2 cellular contexts compared by ENCODE assay signal in the genomic region with DNA sequence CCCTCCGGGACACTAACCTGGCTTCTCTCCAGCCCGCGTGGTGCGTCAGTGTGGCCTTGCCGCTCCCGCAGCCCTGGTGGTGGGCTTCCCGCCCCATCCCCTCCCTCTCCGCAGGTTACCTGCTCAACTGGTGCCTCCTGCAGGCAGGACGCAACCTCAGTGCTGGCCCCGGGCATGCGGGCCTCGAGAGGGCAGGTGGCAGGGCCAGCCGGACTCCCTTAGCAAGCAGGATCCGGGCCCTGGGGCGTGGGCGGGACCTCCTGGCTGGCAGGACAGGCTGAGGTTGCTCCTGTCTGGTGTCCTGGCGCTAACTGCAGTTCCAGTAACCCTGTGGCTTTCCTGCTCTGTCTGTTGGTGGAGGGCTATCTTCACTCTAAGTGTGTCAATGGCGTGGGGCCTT.
TF ChIP-seq lines count a peak whose summit lies in the region.

No MANE protein-coding gene starts in this region.

TF ChIP-seq in GM23338, 12 proteins besides CTCF, POLR2A, EP300 and RAD21 (continues in another document):
- TF ChIP-seq JUNB (IDR thresholded peaks at IDR 0.05; ENCODE audit: unreplicated experiment) (no peak), CREB1 (CRISPR knock-in tag; IDR thresholded peaks at IDR 0.05; ENCODE audit: low read depth) (no peak), EZH2 (IDR thresholded peaks at IDR 0.05; ENCODE audit: low read depth, unreplicated experiment) (no peak), NANOG (IDR thresholded peaks at IDR 0.05; ENCODE audit: borderline replicate concordance) (no peak), ZNF114 (CRISPR knock-in tag; IDR thresholded peaks at IDR 0.05) (no peak), ZNF331 (CRISPR knock-in tag; IDR thresholded peaks at IDR 0.05; ENCODE audit: low read depth) (no peak), STAT1 (IDR thresholded peaks at IDR 0.05; ENCODE audit: unreplicated experiment) (no peak)
- TF ChIP-seq, protein P1, sequence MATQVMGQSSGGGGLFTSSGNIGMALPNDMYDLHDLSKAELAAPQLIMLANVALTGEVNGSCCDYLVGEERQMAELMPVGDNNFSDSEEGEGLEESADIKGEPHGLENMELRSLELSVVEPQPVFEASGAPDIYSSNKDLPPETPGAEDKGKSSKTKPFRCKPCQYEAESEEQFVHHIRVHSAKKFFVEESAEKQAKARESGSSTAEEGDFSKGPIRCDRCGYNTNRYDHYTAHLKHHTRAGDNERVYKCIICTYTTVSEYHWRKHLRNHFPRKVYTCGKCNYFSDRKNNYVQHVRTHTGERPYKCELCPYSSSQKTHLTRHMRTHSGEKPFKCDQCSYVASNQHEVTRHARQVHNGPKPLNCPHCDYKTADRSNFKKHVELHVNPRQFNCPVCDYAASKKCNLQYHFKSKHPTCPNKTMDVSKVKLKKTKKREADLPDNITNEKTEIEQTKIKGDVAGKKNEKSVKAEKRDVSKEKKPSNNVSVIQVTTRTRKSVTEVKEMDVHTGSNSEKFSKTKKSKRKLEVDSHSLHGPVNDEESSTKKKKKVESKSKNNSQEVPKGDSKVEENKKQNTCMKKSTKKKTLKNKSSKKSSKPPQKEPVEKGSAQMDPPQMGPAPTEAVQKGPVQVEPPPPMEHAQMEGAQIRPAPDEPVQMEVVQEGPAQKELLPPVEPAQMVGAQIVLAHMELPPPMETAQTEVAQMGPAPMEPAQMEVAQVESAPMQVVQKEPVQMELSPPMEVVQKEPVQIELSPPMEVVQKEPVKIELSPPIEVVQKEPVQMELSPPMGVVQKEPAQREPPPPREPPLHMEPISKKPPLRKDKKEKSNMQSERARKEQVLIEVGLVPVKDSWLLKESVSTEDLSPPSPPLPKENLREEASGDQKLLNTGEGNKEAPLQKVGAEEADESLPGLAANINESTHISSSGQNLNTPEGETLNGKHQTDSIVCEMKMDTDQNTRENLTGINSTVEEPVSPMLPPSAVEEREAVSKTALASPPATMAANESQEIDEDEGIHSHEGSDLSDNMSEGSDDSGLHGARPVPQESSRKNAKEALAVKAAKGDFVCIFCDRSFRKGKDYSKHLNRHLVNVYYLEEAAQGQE (IDR thresholded peaks at IDR 0.05; ENCODE audit: unreplicated experiment): no peak
- TF ChIP-seq, protein P2, sequence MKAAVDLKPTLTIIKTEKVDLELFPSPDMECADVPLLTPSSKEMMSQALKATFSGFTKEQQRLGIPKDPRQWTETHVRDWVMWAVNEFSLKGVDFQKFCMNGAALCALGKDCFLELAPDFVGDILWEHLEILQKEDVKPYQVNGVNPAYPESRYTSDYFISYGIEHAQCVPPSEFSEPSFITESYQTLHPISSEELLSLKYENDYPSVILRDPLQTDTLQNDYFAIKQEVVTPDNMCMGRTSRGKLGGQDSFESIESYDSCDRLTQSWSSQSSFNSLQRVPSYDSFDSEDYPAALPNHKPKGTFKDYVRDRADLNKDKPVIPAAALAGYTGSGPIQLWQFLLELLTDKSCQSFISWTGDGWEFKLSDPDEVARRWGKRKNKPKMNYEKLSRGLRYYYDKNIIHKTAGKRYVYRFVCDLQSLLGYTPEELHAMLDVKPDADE (IDR thresholded peaks at IDR 0.05): no peak
- TF ChIP-seq, protein P3, sequence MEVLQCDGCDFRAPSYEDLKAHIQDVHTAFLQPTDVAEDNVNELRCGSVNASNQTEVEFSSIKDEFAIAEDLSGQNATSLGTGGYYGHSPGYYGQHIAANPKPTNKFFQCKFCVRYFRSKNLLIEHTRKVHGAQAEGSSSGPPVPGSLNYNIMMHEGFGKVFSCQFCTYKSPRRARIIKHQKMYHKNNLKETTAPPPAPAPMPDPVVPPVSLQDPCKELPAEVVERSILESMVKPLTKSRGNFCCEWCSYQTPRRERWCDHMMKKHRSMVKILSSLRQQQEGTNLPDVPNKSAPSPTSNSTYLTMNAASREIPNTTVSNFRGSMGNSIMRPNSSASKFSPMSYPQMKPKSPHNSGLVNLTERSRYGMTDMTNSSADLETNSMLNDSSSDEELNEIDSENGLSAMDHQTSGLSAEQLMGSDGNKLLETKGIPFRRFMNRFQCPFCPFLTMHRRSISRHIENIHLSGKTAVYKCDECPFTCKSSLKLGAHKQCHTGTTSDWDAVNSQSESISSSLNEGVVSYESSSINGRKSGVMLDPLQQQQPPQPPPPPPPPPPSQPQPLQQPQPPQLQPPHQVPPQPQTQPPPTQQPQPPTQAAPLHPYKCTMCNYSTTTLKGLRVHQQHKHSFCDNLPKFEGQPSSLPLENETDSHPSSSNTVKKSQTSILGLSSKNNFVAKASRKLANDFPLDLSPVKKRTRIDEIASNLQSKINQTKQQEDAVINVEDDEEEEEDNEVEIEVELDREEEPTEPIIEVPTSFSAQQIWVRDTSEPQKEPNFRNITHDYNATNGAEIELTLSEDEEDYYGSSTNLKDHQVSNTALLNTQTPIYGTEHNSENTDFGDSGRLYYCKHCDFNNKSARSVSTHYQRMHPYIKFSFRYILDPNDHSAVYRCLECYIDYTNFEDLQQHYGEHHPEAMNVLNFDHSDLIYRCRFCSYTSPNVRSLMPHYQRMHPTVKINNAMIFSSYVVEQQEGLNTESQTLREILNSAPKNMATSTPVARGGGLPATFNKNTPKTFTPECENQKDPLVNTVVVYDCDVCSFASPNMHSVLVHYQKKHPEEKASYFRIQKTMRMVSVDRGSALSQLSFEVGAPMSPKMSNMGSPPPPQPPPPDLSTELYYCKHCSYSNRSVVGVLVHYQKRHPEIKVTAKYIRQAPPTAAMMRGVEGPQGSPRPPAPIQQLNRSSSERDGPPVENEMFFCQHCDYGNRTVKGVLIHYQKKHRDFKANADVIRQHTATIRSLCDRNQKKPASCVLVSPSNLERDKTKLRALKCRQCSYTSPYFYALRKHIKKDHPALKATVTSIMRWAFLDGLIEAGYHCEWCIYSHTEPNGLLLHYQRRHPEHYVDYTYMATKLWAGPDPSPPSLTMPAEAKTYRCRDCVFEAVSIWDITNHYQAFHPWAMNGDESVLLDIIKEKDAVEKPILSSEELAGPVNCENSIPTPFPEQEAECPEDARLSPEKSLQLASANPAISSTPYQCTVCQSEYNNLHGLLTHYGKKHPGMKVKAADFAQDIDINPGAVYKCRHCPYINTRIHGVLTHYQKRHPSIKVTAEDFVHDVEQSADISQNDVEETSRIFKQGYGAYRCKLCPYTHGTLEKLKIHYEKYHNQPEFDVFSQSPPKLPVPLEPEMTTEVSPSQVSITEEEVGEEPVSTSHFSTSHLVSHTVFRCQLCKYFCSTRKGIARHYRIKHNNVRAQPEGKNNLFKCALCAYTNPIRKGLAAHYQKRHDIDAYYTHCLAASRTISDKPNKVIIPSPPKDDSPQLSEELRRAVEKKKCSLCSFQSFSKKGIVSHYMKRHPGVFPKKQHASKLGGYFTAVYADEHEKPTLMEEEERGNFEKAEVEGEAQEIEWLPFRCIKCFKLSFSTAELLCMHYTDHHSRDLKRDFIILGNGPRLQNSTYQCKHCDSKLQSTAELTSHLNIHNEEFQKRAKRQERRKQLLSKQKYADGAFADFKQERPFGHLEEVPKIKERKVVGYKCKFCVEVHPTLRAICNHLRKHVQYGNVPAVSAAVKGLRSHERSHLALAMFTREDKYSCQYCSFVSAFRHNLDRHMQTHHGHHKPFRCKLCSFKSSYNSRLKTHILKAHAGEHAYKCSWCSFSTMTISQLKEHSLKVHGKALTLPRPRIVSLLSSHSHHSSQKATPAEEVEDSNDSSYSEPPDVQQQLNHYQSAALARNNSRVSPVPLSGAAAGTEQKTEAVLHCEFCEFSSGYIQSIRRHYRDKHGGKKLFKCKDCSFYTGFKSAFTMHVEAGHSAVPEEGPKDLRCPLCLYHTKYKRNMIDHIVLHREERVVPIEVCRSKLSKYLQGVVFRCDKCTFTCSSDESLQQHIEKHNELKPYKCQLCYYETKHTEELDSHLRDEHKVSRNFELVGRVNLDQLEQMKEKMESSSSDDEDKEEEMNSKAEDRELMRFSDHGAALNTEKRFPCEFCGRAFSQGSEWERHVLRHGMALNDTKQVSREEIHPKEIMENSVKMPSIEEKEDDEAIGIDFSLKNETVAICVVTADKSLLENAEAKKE (CRISPR knock-in tag; IDR thresholded peaks at IDR 0.05): no peak

TF ChIP-seq in H1, 55 proteins besides CTCF, POLR2A, EP300 and RAD21:
- TF ChIP-seq SRF (IDR thresholded peaks at IDR 0.05; ENCODE audit: low read depth, low read length): no peak
- TF ChIP-seq CBX8 (IDR thresholded peaks at IDR 0.05; ENCODE audit: borderline replicate concordance, low read depth, low read length): no peak
- no peak for TF ChIP-seq RNF2 (IDR thresholded peaks at IDR 0.05; ENCODE audit: borderline replicate concordance, low read depth, low read length, missing control alignments, poor library complexity, severe bottlenecking)
- no peak for TF ChIP-seq SIX5 (IDR thresholded peaks at IDR 0.05; ENCODE audit: low read depth, low read length)
- no peak for TF ChIP-seq EZH2 (IDR thresholded peaks at IDR 0.05; ENCODE audit: low read depth, low read length, severe bottlenecking)
- no peak for TF ChIP-seq KDM1A (IDR thresholded peaks at IDR 0.05; ENCODE audit: borderline replicate concordance, low read length)
- no peak for TF ChIP-seq SUZ12 (IDR thresholded peaks at IDR 0.05; ENCODE audit: low read length)
- no peak for TF ChIP-seq KDM5A (IDR thresholded peaks at IDR 0.05; ENCODE audit: low read length)
- TF ChIP-seq KDM4A (IDR thresholded peaks at IDR 0.05; ENCODE audit: low read depth, low read length, severe bottlenecking): no peak
- TF ChIP-seq BCL11A (IDR thresholded peaks at IDR 0.05; ENCODE audit: low read depth in 2 of 2, low read length in 2 of 2): no peak
- TF ChIP-seq RFX5 (IDR thresholded peaks at IDR 0.05; ENCODE audit: borderline replicate concordance, low read depth, low read length): no peak
- TF ChIP-seq GABPA (IDR thresholded peaks at IDR 0.05; ENCODE audit: borderline replicate concordance, insufficient read depth, low read length): no peak
